Comparison of ENCODE assay signal across 9 cellular contexts in the genomic region with DNA sequence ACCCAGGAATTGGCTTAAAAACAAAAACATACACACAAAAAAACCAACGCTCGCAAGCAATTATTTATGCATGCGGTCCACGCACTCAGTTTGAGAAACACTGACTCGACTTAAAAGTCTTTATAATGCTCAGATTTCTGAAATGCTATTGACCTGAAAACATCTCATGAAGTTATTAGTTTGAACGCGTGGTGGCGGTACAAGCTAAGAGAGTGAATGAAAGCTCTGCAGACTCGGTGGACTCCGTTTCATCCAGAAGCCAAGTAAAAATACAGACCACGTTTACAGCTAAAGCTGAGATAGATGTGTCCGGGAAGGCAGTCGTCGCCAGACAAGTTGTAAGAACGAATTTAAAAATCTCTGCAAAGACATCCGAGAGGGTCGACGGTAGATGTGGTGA. TPM values are rescaled to one million over a fixed set of nuclear protein-coding genes. Genes with fewer than 3 reads are reported as not detected.
DNase-seq lines count a peak whose midpoint lies in the region; ATAC-seq and TF ChIP-seq lines count a peak whose summit lies in the region.
"Had no signal": no experiment of that assay in that cellular context is flagged by ENCODE, and none has a peak within 500 bp of the region (broad histone marks: within the 10 kb centered on the region; RNA-seq: fewer than 3 reads in every experiment).

A gene (plus strand): TSS at position 246 of the 400 bp plus-strand sequence. CDS start 201 bp downstream, outside the sequence.

- H2AFZ ChIP-seq in MM.1S (ENCODE audit: low read length) = peak within 1 kb of the TSS; percentile 2; the same call in 1 of the 2 replicates
- peak within 1 kb of the TSS; percentile 51 for H2AFZ ChIP-seq in mammary epithelial cell (ENCODE audit: low read depth, low read length)
- H2AFZ ChIP-seq in osteoblast (ENCODE audit: low read length) = peak within 1 kb of the TSS; percentile 41

- H3K27me3 ChIP-seq in MM.1S (replicated peaks; ENCODE audit: insufficient read depth, low read length) (no peaks in the 10 kb centered on the region), mammary epithelial cell (ENCODE audit: insufficient read depth, low read length) (no peaks in the 10 kb centered on the region), osteoblast (ENCODE audit: insufficient read depth, low read length) (no peaks in the 10 kb centered on the region)

- no peaks in the 10 kb centered on the region for H3F3A ChIP-seq in MM.1S (ENCODE audit: insufficient read depth, low read length)

- dilution Hi-C loops in mammary epithelial cell (cut with HindIII; ENCODE audit: low sequenced_read_pairs) = no loop called here

- peak; percentile 63 for DNase-seq in Daoy (ENCODE audit: low read depth)
- peak; percentile 43 for DNase-seq in MM.1S
- peak; percentile 20 for DNase-seq in mammary epithelial cell
- DNase-seq in osteoblast (ENCODE audit: insufficient read length, low spot score, missing footprints) = no peak
- no peak for DNase-seq in sciatic nerve (ENCODE audit: low spot score)
- DNase-seq in NOMO-1 (lab: John Stamatoyannopoulos, UW; ENCODE audit: unreplicated experiment in 2 of 2) = no peak
- DNase-seq in hippocampal formation (lab: John Stamatoyannopoulos, UW) = no peak
- DNase-seq in D341Med (ENCODE audit: low spot score) = no peak
- DNase-seq: MG63 had no signal

- intact Hi-C loops in mammary epithelial cell (cut with micrococcal nuclease) (no loop called here), sciatic nerve (cut with DNase I) (no loop called here)

- H3K4me2 ChIP-seq in MM.1S (ENCODE audit: low read depth, low read length) (peak within 1 kb of the TSS; percentile 4; the same call in 1 of the 2 replicates), mammary epithelial cell (ENCODE audit: insufficient read depth, low read depth, low read length) (peak within 1 kb of the TSS; percentile 15), osteoblast (ENCODE audit: insufficient read depth, low read length) (peak within 1 kb of the TSS; percentile 64)

- H3K4me3 ChIP-seq in MM.1S (ENCODE audit: low read length) (0 out of 2 replicates have a peak within 1 kb of the TSS, but pooled peaks have one; percentile 2), mammary epithelial cell (replicated peaks in 1 of 3; ENCODE audit: insufficient read depth in 1 of 3, low read depth in 2 of 3, low read length in 3 of 3) (peak within 1 kb of the TSS; percentile 7 to 36 (median 18)), osteoblast (ENCODE audit: insufficient read depth, low read length) (peak within 1 kb of the TSS; percentile 45)
- H3K4me3 ChIP-seq: MG63 had no signal

- 4% methylated on average over 18 of the region's 18 CpGs for WGBS in mammary epithelial cell (ENCODE audit: low coverage, missing lambda C conversion rate)

- H3K9me3 ChIP-seq in MM.1S (replicated peaks; ENCODE audit: insufficient read depth, low read length) = no peaks in the 10 kb centered on the region
- peaks cover 3% of the 10 kb centered on the region for H3K9me3 ChIP-seq in mammary epithelial cell (replicated peaks; ENCODE audit: insufficient read depth, low read length)
- no peaks in the 10 kb centered on the region for H3K9me3 ChIP-seq in osteoblast (ENCODE audit: low read depth, low read length)
- H3K9me3 ChIP-seq: MG63 had no signal

- no peaks in the 10 kb centered on the region for H3K79me2 ChIP-seq in MM.1S (ENCODE audit: low read length)
- H3K79me2 ChIP-seq in mammary epithelial cell (ENCODE audit: insufficient read depth, low read length) = no peaks in the 10 kb centered on the region
- H3K79me2 ChIP-seq in osteoblast (ENCODE audit: insufficient read depth, low read length) = no peaks in the 10 kb centered on the region

- TF ChIP-seq CTCF in MM.1S (IDR thresholded peaks at IDR 0.05; ENCODE audit: low read length) (peak; percentile 47), mammary epithelial cell (conservative IDR thresholded peaks at IDR 0.05 in 1 of 2, IDR thresholded peaks at IDR 0.05 in 1 of 2; ENCODE audit: extremely low read depth in 1 of 2, insufficient read depth in 1 of 2, low read depth in 1 of 2, low read length in 2 of 2) (peak; percentile 44 to 47), osteoblast (IDR thresholded peaks at IDR 0.05; ENCODE audit: extremely low read depth, low read depth, low read length) (peak; percentile 43)

- H3K36me3 ChIP-seq in MM.1S (replicated peaks; ENCODE audit: insufficient read depth, low read length) (no peaks in the 10 kb centered on the region), mammary epithelial cell (ENCODE audit: insufficient read depth, low read length) (no peaks in the 10 kb centered on the region), osteoblast (ENCODE audit: insufficient read depth, low read length) (no peaks in the 10 kb centered on the region)
- H3K36me3 ChIP-seq: MG63 had no signal

- H3K9me2 ChIP-seq in MM.1S (replicated peaks; ENCODE audit: insufficient read depth, low read length) = no peaks in the 10 kb centered on the region

- H3K27ac ChIP-seq in MM.1S (ENCODE audit: low read length) (no peak within 1 kb of the TSS), mammary epithelial cell (ENCODE audit: insufficient read depth, low read depth, low read length) (no peak within 1 kb of the TSS), osteoblast (ENCODE audit: low read depth, low read length) (no peak within 1 kb of the TSS)

- no peaks in the 10 kb centered on the region for H4K20me1 ChIP-seq in MM.1S (ENCODE audit: insufficient read depth, low read length)
- H4K20me1 ChIP-seq in mammary epithelial cell (ENCODE audit: insufficient read depth, low read length) = no peaks in the 10 kb centered on the region
- H4K20me1 ChIP-seq in osteoblast (ENCODE audit: insufficient read depth, low read length) = no peaks in the 10 kb centered on the region

- H3K4me1 ChIP-seq in MM.1S (ENCODE audit: low read length) (no peaks in the 10 kb centered on the region), mammary epithelial cell (ENCODE audit: insufficient read depth, low read length) (no peaks in the 10 kb centered on the region), osteoblast (ENCODE audit: insufficient read depth, low read length) (no peaks in the 10 kb centered on the region)

- no TSS peak for BruUV-seq in mammary epithelial cell (replicated peaks; lab: Mats Ljungman, UMichigan)

- H3K9ac ChIP-seq in MM.1S (ENCODE audit: low read length) = no peak within 1 kb of the TSS
- H3K9ac ChIP-seq in mammary epithelial cell (ENCODE audit: insufficient read depth, low read length) = no peak within 1 kb of the TSS

- CTCF ChIA-PET in mammary epithelial cell (lab: Charles Lee; ENCODE audit: low non-redundant PET) = no interaction called here

- ATAC-seq in sciatic nerve = no peak

- in situ Hi-C loops in mammary epithelial cell (cut with MboI; ENCODE audit: low sequenced_read_pairs in 2 of 2) = no loop called here

RNA-seq across cellular contexts. Expression of the gene that starts here (rescaled TPM):
- total RNA-seq in Daoy (2014; rRNA removed; shearing (Covaris generic)) = 0.69 and 2.9 TPM in 2 replicates
- total RNA-seq in mammary epithelial cell (under 1 TPM in 1 of 2 donors, not detected in 1; 0.33 TPM), osteoblast (0.59 and 0.72 TPM in 2 replicates), sciatic nerve (2.4 TPM)
- polyA plus RNA-seq in mammary epithelial cell = 0.46 TPM
- polyA minus RNA-seq in mammary epithelial cell = not detected

Comparison
In these comparisons a context has a peak if more than half of its experiments do, and no peak if none do; other contexts are left out.
1. Peak in DNase-seq, H3K4me3 ChIP-seq and H3K4me2 ChIP-seq in mammary epithelial cell; RNA of the gene not detected or under 1 TPM.
2. DNase-seq: peak in Daoy (single experiment) and MM.1S (single experiment); none in osteoblast (single experiment), sciatic nerve (single experiment), NOMO-1 (0 of 2), hippocampal formation (0 of 2) and D341Med (single experiment).
3. H3K4me2 ChIP-seq: peak in every context shown above with its lines; median percentile 64 in osteoblast; 15 in mammary epithelial cell; 4 in MM.1S.
4. Peak in every context shown above with its lines, with median percentiles within 50 percentile points of each other: H2AFZ ChIP-seq, H3K4me3 ChIP-seq and CTCF ChIP-seq.